ENCODE assay signal across 21 cellular contexts in the genomic region with DNA sequence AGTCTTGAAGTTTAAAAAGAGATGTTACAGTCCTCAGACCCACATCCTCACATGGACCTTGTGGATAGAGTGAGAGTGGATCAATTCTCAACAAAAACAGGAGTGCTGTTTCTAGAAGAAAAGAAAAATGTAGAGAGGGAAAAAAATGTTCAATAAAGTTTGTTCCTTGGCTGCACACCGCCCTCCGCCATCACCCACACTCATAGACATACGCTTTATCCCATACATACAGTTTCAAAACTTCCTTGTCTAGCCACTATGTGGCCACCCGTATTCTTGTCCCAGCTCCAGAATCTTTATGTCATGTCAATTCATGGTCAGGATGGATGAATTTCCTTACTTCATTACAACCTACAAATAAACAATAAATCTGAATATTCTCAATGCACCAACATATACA.
"Had no signal": no experiment of that assay in that cellular context is flagged by ENCODE, and none has a peak within 500 bp of the region (broad histone marks: within the 10 kb centered on the region; RNA-seq: fewer than 3 reads in every experiment).

No MANE protein-coding gene starts in this region.

- H3K4me1 ChIP-seq: SJSA1 had no signal

- H3K27ac ChIP-seq: HL-60, SJSA1, SK-N-MC had no signal

- H3K27me3 ChIP-seq: SJSA1 had no signal

- H3K36me3 ChIP-seq: SJSA1 had no signal

- H3K9me3 ChIP-seq: SJSA1 had no signal

- DNase-seq: Kasumi-1; KG1; NCI-H1092; NCI-H1436; NCI-H187; NCI-H2029; NCI-H2081 treated with DMSO at 0.1 percent for 48 hours; NCI-H2171; NCI-H226; NCI-H446; NCI-H510A; NCI-H524 treated with DMSO at 0.1 percent for 48 hours; NCI-H69; NCI-H774; NK-92 treated with Interleukin-12 subunit alpha and Interleukin-12 subunit beta, amount 100 ng/mL, for 24 hours; Right ventricle myocardium superior; RPMI8226; SIG-M5 had no signal

- H3K4me3 ChIP-seq: SJSA1, SK-N-MC had no signal
